13 cellular contexts compared by ENCODE assay signal in the genomic region with DNA sequence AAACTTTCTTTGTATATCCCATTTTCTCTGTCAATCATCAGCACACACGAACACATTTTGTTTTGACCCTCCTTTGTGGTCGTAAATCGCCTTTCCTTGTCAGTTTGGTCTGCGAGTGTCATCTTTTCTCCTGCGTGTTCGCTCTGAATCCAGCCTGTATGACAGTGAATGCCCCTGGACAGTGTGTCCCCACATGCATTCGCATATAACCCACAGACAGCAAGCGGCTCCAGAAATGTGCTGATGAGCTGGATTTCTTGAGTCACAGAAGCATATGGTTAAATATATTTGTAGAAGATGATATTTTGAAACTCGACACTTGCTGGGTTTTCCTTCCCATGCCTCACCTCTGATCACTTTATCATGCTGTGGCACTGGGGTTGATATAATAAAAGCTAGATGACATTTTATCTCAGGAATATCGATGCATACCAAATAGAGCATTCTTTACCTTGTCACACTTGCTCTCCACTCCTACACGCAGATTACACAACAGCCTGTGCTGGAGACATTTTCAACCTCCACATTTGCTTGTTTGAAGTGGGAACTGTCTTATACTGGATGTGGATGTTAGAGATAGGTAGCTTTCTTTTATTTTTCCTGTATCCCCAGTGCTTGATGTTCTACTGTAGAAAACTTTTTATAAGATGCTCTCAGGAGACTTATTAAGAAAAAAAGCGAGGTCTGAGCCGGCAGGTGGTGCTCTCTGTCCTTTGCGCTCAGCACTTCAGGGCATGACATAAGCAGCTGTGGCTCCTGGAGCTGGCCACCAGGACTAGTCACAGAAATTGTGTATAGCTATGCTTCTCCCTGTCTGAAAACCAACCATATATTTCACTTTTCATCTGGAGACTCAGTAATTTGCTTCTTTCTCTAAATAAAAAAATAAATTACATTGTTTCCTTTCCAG.
A peak's percentile ranks its signal among the peaks of the same experiment; 100 is the strongest.
DNase-seq lines count a peak whose midpoint lies in the region; ATAC-seq, FAIRE-seq and TF ChIP-seq lines count a peak whose summit lies in the region.
"Had no signal": no experiment of that assay in that cellular context is flagged by ENCODE, and none has a peak within 500 bp of the region (broad histone marks: within the 10 kb centered on the region; RNA-seq: fewer than 3 reads in every experiment).

No MANE protein-coding gene starts in this region.

- intact Hi-C loops in MCF 10A (cut with micrococcal nuclease) (no loop called here), breast epithelium (cut with DNase I; ENCODE audit: low total_unique reads) (no loop called here), Panc1 (cut with micrococcal nuclease; ENCODE audit: unreplicated experiment) (no loop called here)

- no peaks in the 10 kb centered on the region for H3K27me3 ChIP-seq in breast epithelium
- H3K27me3 ChIP-seq in Panc1 (ENCODE audit: control insufficient read depth, insufficient read depth, low read length) = no peaks in the 10 kb centered on the region
- H3K27me3 ChIP-seq: BLaER1 treated with 17β-estradiol and CSF1 and Interleukin-3, amounts not matched to agents 10 nM and 100 nM; neutrophil had no signal

- H3K9me3 Mint-ChIP-seq in MCF 10A (ENCODE audit: unreplicated experiment) = no peaks in the 10 kb centered on the region

- no peaks in the 10 kb centered on the region for H3K9me3 ChIP-seq in breast epithelium
- H3K9me3 ChIP-seq in Panc1 (ENCODE audit: control insufficient read depth, insufficient read depth, low read depth, low read length) = no peaks in the 10 kb centered on the region
- H3K9me3 ChIP-seq: BLaER1 treated with 17β-estradiol and CSF1 and Interleukin-3, amounts not matched to agents 10 nM and 100 nM; neutrophil had no signal

- BruUV-seq in MCF 10A (replicated peaks; lab: Mats Ljungman, UMichigan) (no TSS peak), Panc1 (replicated peaks; lab: Mats Ljungman, UMichigan) (no TSS peak)

- in situ Hi-C loops in Panc1 (cut with HindIII; ENCODE audit: low pct_unique_long_range_greater_than_20kb, low sequenced_read_pairs) = no loop called here

- CTCF ChIA-PET in MCF 10A (lab: Yijun Ruan, JAX) (interaction anchor here (0.6 to 4.1 kb wide), 17 partner anchors 9 to 1236 kb away, joined by 3 to 20 read pairs (median 3); no protein-coding TSS in a partner anchor), Panc1 (lab: Charles Lee) (no interaction called here), GM10248 (lab: Yijun Ruan, JAX) (interaction anchor here (0.9 to 1.5 kb wide), 2 partner anchors 11 to 17 kb away, joined by 3 to 5 read pairs; no protein-coding TSS in a partner anchor)

- H3K4me1 Mint-ChIP-seq in MCF 10A (ENCODE audit: insufficient read depth, unreplicated experiment) = no peaks in the 10 kb centered on the region

- no peak overlapping the region for H3K4me3 Mint-ChIP-seq in MCF 10A (ENCODE audit: unreplicated experiment)
- H3K4me3 Mint-ChIP-seq: activated naive CD8-positive, alpha-beta T cell had no signal

- H3K27ac ChIP-seq in breast epithelium (no peak overlapping the region), Panc1 (ENCODE audit: low read length) (no peak overlapping the region)
- H3K27ac ChIP-seq: BLaER1 treated with 17β-estradiol and CSF1 and Interleukin-3, amounts not matched to agents 10 nM and 100 nM; neutrophil had no signal

- no peak for ATAC-seq in Panc1
- ATAC-seq in GM19397 (IDR thresholded peaks at IDR 0.05; ENCODE audit: unreplicated experiment) = no peak

- no peaks in the 10 kb centered on the region for H3K36me3 Mint-ChIP-seq in MCF 10A (ENCODE audit: insufficient read depth, unreplicated experiment)
- H3K36me3 Mint-ChIP-seq: activated naive CD8-positive, alpha-beta T cell had no signal

- POLR2A ChIA-PET in MCF 10A (lab: Yijun Ruan, JAX) (no interaction called here), Panc1 (lab: Charles Lee) (interaction anchor here (0.7 kb wide), 1 partner anchor 1020 kb away, joined by 3 read pairs; no protein-coding TSS in a partner anchor), GM10248 (lab: Yijun Ruan, JAX) (interaction anchor here (0.6 kb wide), 1 partner anchor 71 kb away, joined by 3 read pairs; no protein-coding TSS in a partner anchor)

- DNase-seq in MCF 10A (ENCODE audit: unreplicated experiment) = peak; percentile 49
- no peak for DNase-seq in breast epithelium (ENCODE audit: low spot score in 2 of 2)
- no peak for DNase-seq in Panc1 (ENCODE audit: low read depth, low spot score)
- peak; percentile 1 to 16 for DNase-seq in erythroblast (lab: John Stamatoyannopoulos, UW)
- DNase-seq in urothelium cell line (ENCODE audit: low spot score) = peak; percentile 9
- no peak for DNase-seq in stimulated activated CD4-positive, alpha-beta T cell treated with anti-CD3 and anti-CD28 coated beads, Interleukin-15, amount 100 ng/mL, for 24 hours
- DNase-seq in GM10248 (ENCODE audit: extremely low spot score) = no peak
- DNase-seq: glutamatergic neuron, MV-4-11 had no signal

- H3K4me1 ChIP-seq in breast epithelium = no peaks in the 10 kb centered on the region
- H3K4me1 ChIP-seq in Panc1 (ENCODE audit: control insufficient read depth, insufficient read depth, low read length) = no peaks in the 10 kb centered on the region

- no peak overlapping the region for H3K4me3 ChIP-seq in breast epithelium
- no peak overlapping the region for H3K4me3 ChIP-seq in Panc1 (ENCODE audit: low read depth in 2 of 2, low read length in 2 of 2)
- H3K4me3 ChIP-seq: BLaER1 treated with 17β-estradiol and CSF1 and Interleukin-3, amounts not matched to agents 10 nM and 100 nM had no signal

- TF ChIP-seq POLR2A in breast epithelium (IDR thresholded peaks at IDR 0.05) (no peak), erythroblast (IDR thresholded peaks at IDR 0.05; ENCODE audit: low read length) (no peak)

- H3K36me3 ChIP-seq in breast epithelium (no peaks in the 10 kb centered on the region), Panc1 (ENCODE audit: control insufficient read depth, insufficient read depth, low read length) (no peaks in the 10 kb centered on the region)
- H3K36me3 ChIP-seq: BLaER1 treated with 17β-estradiol and CSF1 and Interleukin-3, amounts not matched to agents 10 nM and 100 nM; neutrophil had no signal

- H3K27ac Mint-ChIP-seq in MCF 10A (ENCODE audit: low read depth, unreplicated experiment) = no peak overlapping the region
- H3K27ac Mint-ChIP-seq: activated naive CD8-positive, alpha-beta T cell had no signal

- H3K27me3 Mint-ChIP-seq in MCF 10A (ENCODE audit: insufficient read depth, unreplicated experiment) = peaks cover 64% of the 10 kb centered on the region
- H3K27me3 Mint-ChIP-seq: activated naive CD8-positive, alpha-beta T cell had no signal

- FAIRE-seq in urothelium cell line (lab: Jason Lieb, UNC) = no peak

- TF ChIP-seq CTCF in MCF 10A (IDR thresholded peaks at IDR 0.05; ENCODE audit: unreplicated experiment) (no peak), breast epithelium (IDR thresholded peaks at IDR 0.05) (no peak), Panc1 (IDR thresholded peaks at IDR 0.05) (peak; percentile 38), GM10248 (IDR thresholded peaks at IDR 0.05; ENCODE audit: control extremely low read depth, extremely low read depth, low read depth, missing control alignments) (no peak)

Comparison
In these comparisons a context has a peak if more than half of its experiments do, and no peak if none do; other contexts are left out.
1. DNase-seq: peak in MCF 10A (single experiment), erythroblast (2 of 2) and urothelium cell line (single experiment); none in breast epithelium (0 of 2), Panc1 (single experiment), stimulated activated CD4-positive, alpha-beta T cell treated with anti-CD3 and anti-CD28 coated beads, Interleukin-15, amount 100 ng/mL, for 24 hours (single experiment) and GM10248 (single experiment).